ENCODE assay signal across 21 cellular contexts in genomic region chr1:78408192-78408591, GRCh38.
A peak's percentile ranks its signal among the peaks of the same experiment; 100 is the strongest.
DNase-seq lines count a peak whose midpoint lies in the region; ATAC-seq lines count a peak whose summit lies in the region.
"Had no signal": no experiment of that assay in that cellular context is flagged by ENCODE, and none has a peak within 500 bp of the region (broad histone marks: within the 10 kb centered on the region; RNA-seq: fewer than 3 reads in every experiment).

No MANE protein-coding gene starts in this region.

- H3K36me3 ChIP-seq in aorta (ENCODE audit: control insufficient read depth in 1 of 2, insufficient read depth in 2 of 2, low read length in 1 of 2), result no peaks in the 10 kb centered on the region
- H3K36me3 ChIP-seq: BE2C had no signal

- no peak overlapping the region for H3K27ac ChIP-seq in aorta (ENCODE audit: low read depth in 1 of 2, low read length in 2 of 2)
- H3K27ac ChIP-seq: KMS-11 had no signal

- DNase-seq in AG20443 (ENCODE audit: low spot score), result peak; percentile 27
- DNase-seq in RPMI7951 (ENCODE audit: low read depth), result peak; percentile 42
- peak; percentile 99 for DNase-seq in fibroblast of peridontal ligament (ENCODE audit: extremely low read depth)
- DNase-seq in aorta, result no peak
- DNase-seq in NOMO-1 treated with dmso at 0.1 percent for 144 hours (lab: John Stamatoyannopoulos, UW; ENCODE audit: unreplicated experiment), result no peak
- no peak for DNase-seq in stimulated activated CD4-positive, alpha-beta T cell treated with anti-CD3 and anti-CD28 coated beads, Interleukin-12 subunit alpha, Interleukin-12 subunit beta, amount 100 ng/mL, for 4 hours
- DNase-seq in inferior parietal cortex (ENCODE audit: extremely low spot score), result no peak
- DNase-seq: BE2C; Caco-2; CD4-positive, alpha-beta T cell; GDM1; H7; NCI-H1436; NCI-H1930; NCI-H226; NCI-H524; NCI-H82; RPMI8226; SHP77 treated with DMSO at 0.1 percent for 48 hours had no signal

- peak; percentile 72 for ATAC-seq in aorta (ENCODE audit: low FRiP score)
- ATAC-seq: HepG2 had no signal

- WGBS in aorta, 2 donors, result 42 to 53% methylated on average over 1 of the region's 1 CpG

- no peaks in the 10 kb centered on the region for H3K4me1 ChIP-seq in aorta (ENCODE audit: control insufficient read depth in 1 of 2, insufficient read depth in 2 of 2, low read length in 2 of 2)
- H3K4me1 ChIP-seq: BE2C, Caco-2 had no signal

- peaks cover 3% of the 10 kb centered on the region for H3K9me3 ChIP-seq in aorta (ENCODE audit: control insufficient read depth, low read length)
- H3K9me3 ChIP-seq: BE2C, Caco-2 had no signal

- no peak overlapping the region for H3K4me3 ChIP-seq in aorta (ENCODE audit: low read length in 2 of 2)

- intact Hi-C loops in aorta (cut with DNase I), result no loop called here

- H3K27me3 ChIP-seq in aorta (ENCODE audit: control insufficient read depth in 1 of 2, insufficient read depth in 2 of 2, low read length in 1 of 2), result no peaks in the 10 kb centered on the region
- H3K27me3 ChIP-seq: BE2C had no signal

Comparison
In these comparisons a context has a peak if more than half of its experiments do, and no peak if none do; other contexts are left out.
1. DNase-seq: peak in AG20443 (single experiment), RPMI7951 (single experiment) and fibroblast of peridontal ligament (single experiment); none in aorta (0 of 2), NOMO-1 treated with dmso at 0.1 percent for 144 hours (single experiment), stimulated activated CD4-positive, alpha-beta T cell treated with anti-CD3 and anti-CD28 coated beads, Interleukin-12 subunit alpha, Interleukin-12 subunit beta, amount 100 ng/mL, for 4 hours (single experiment) and inferior parietal cortex (single experiment).